14 cellular contexts compared by ENCODE assay signal in the genomic region with DNA sequence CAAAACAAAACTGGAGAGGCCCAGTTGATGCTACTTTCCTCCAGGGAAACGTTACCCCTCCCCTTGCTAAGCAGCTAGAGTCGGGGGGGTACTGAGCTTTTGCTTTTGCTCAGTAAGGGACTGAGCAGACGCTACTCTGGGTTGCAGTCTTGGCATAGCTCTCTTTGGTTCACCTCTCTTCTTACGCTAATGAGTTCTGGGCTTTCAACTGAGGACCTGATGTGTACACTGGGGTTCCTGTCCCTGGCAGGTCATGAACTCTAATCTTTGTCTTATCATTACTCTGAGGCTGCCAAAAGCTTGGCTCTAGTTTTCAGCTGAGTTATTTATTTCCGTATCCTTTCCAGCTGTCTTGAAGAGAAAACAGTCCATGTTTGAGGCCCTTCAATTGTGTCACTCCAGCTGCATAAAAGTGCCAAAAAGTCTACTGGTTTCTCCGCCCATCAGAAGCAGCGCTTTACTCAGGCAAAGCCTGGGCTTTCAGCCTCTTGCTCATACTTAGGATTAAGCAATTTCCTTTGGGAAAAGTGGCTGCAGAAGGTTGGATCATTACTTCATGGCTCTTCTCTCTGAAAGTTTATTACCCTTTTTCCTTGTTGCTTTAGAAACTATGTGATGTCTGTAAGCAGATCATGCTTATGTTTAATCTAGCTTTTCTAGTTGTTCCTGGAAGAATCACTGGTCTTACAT.
DNase-seq lines count a peak whose midpoint lies in the region; ATAC-seq, FAIRE-seq and TF ChIP-seq lines count a peak whose summit lies in the region.
"Had no signal": no experiment of that assay in that cellular context is flagged by ENCODE, and none has a peak within 500 bp of the region (broad histone marks: within the 10 kb centered on the region; RNA-seq: fewer than 3 reads in every experiment).

No MANE protein-coding gene starts in this region.

- H3K4me3 ChIP-seq in AG10803 (ENCODE audit: low read length) (no peak overlapping the region), RWPE2 (ENCODE audit: severe bottlenecking) (no peak overlapping the region), fibroblast of villous mesenchyme (ENCODE audit: low read depth, low read length) (no peak overlapping the region)
- H3K4me3 ChIP-seq: esophagus squamous epithelium, skin epidermis had no signal

- H3K9me3 Mint-ChIP-seq in nephron = peaks cover 6% of the 10 kb centered on the region

- DNase-seq in AG10803 (ENCODE audit: low read depth) (peak; percentile 65), RWPE2 (ENCODE audit: low spot score) (no peak), fibroblast of villous mesenchyme (ENCODE audit: low read depth) (peak; percentile 55), posterior vena cava (ENCODE audit: low spot score) (no peak), urothelium cell line (ENCODE audit: low spot score) (no peak)
- DNase-seq in activated CD4-positive, CD25-positive, alpha-beta regulatory T cell treated with anti-CD3 and anti-CD28 coated beads, Interleukin-2, amount 50 U/mL, for 72 hours = no peak
- DNase-seq: esophagus squamous epithelium; NCI-H2029 treated with DMSO at 0.1 percent for 48 hours; stimulated activated CD8-positive, alpha-beta memory T cell treated with anti-CD3 and anti-CD28 coated beads, Interleukin-4, amount 100 ng/mL, for 48 hours had no signal

- no peak for TF ChIP-seq CTCF in AG10803 (conservative IDR thresholded peaks at IDR 0.05; ENCODE audit: low read length)
- no peak for TF ChIP-seq CTCF in RWPE2 (IDR thresholded peaks at IDR 0.05; ENCODE audit: poor library complexity, severe bottlenecking)
- no peak for TF ChIP-seq CTCF in fibroblast of villous mesenchyme (IDR thresholded peaks at IDR 0.05; ENCODE audit: insufficient read depth, low read depth, low read length)
- no peak for TF ChIP-seq CTCF in nephron (IDR thresholded peaks at IDR 0.05; ENCODE audit: unreplicated experiment in 3 of 3)

- H3K36me3 Mint-ChIP-seq in nephron (ENCODE audit: low read depth) = no peaks in the 10 kb centered on the region

- no peak overlapping the region for H3K4me3 Mint-ChIP-seq in nephron

- H3K27me3 ChIP-seq in RWPE2 (ENCODE audit: insufficient read depth, poor library complexity, severe bottlenecking) = no peaks in the 10 kb centered on the region
- H3K27me3 ChIP-seq: esophagus squamous epithelium had no signal

- H3K27ac ChIP-seq in RWPE2 (ENCODE audit: poor library complexity, severe bottlenecking) = no peak overlapping the region

- no peaks in the 10 kb centered on the region for H3K27me3 Mint-ChIP-seq in nephron (ENCODE audit: low read depth)

- peak; percentile 72 for ATAC-seq in RWPE2 (ENCODE audit: low read depth)
- ATAC-seq in HG03175 (IDR thresholded peaks at IDR 0.05; ENCODE audit: unreplicated experiment) = no peak

- H3K4me1 ChIP-seq in RWPE2 (ENCODE audit: insufficient read depth, poor library complexity, severe bottlenecking) = no peaks in the 10 kb centered on the region

- H3K4me1 Mint-ChIP-seq in nephron = peaks cover 13% of the 10 kb centered on the region

- intact Hi-C loops in posterior vena cava (cut with DNase I) = loop anchor here in 1 of 2 donors (5.0 kb wide), 1 partner anchor 1573 kb away; no protein-coding TSS in a partner anchor

- H3K9me3 ChIP-seq in RWPE2 (ENCODE audit: severe bottlenecking) = no peaks in the 10 kb centered on the region
- H3K9me3 ChIP-seq: esophagus squamous epithelium had no signal

- no peak for FAIRE-seq in urothelium cell line (lab: Jason Lieb, UNC)
- FAIRE-seq: astrocyte, HTR-8/SVneo had no signal

- H3K36me3 ChIP-seq in RWPE2 (ENCODE audit: low read depth) = no peaks in the 10 kb centered on the region
- H3K36me3 ChIP-seq: esophagus squamous epithelium had no signal

- H3K27ac Mint-ChIP-seq in nephron = peak overlapping the region; percentile 45 to 68 (median 45)

Comparison
In these comparisons a context has a peak if more than half of its experiments do, and no peak if none do; other contexts are left out.
1. DNase-seq: peak in AG10803 (single experiment) and fibroblast of villous mesenchyme (single experiment); none in RWPE2 (single experiment), activated CD4-positive, CD25-positive, alpha-beta regulatory T cell treated with anti-CD3 and anti-CD28 coated beads, Interleukin-2, amount 50 U/mL, for 72 hours (single experiment), posterior vena cava (single experiment) and urothelium cell line (single experiment).